Comparison of ENCODE assay signal across 1 cellular context in genomic region chr1:2313651-2314296, GRCh38.
TF ChIP-seq lines count a peak whose summit lies in the region.

No MANE protein-coding gene starts in this region.

TF ChIP-seq in HepG2, 621 proteins besides CTCF, POLR2A, EP300 and RAD21 (continued from another document):
- TF ChIP-seq MLXIP (CRISPR knock-in tag; IDR thresholded peaks at IDR 0.05; ENCODE audit: borderline replicate concordance) (no peak), ZNF256 (CRISPR knock-in tag; conservative IDR thresholded peaks at IDR 0.05) (no peak), ZNF564 (CRISPR knock-in tag; IDR thresholded peaks at IDR 0.05) (no peak), HNRNPL (IDR thresholded peaks at IDR 0.05; ENCODE audit: low read depth, low read length) (peak; percentile 87; the same call in 1 of the 2 replicates), NCOA5 (CRISPR knock-in tag; IDR thresholded peaks at IDR 0.05) (no peak), ZNF598 (CRISPR knock-in tag; IDR thresholded peaks at IDR 0.05; ENCODE audit: borderline replicate concordance) (0 out of 2 replicates have a peak, but pooled peaks have one; percentile 49), ZNF274 (CRISPR knock-in tag; IDR thresholded peaks at IDR 0.05) (no peak), FOXA3 (CRISPR knock-in tag; IDR thresholded peaks at IDR 0.05) (no peak), ZNF512B (CRISPR knock-in tag; IDR thresholded peaks at IDR 0.05; ENCODE audit: borderline replicate concordance) (0 out of 2 replicates have a peak, but pooled peaks have one; percentile 55), EEA1 (CRISPR knock-in tag; IDR thresholded peaks at IDR 0.05; ENCODE audit: borderline replicate concordance) (0 out of 2 replicates have a peak, but pooled peaks have one; percentile 41), KLF13 (CRISPR knock-in tag; IDR thresholded peaks at IDR 0.05) (no peak), SYNCRIP (IDR thresholded peaks at IDR 0.05; ENCODE audit: insufficient read depth, low read depth, low read length) (no peak), MAFK (conservative IDR thresholded peaks at IDR 0.05 in 1 of 2, IDR thresholded peaks at IDR 0.05 in 1 of 2; ENCODE audit: low read length in 2 of 2) (no peak), PRMT3 (CRISPR knock-in tag; IDR thresholded peaks at IDR 0.05; ENCODE audit: borderline replicate concordance, low read depth) (no peak), ZNF503 (CRISPR knock-in tag; IDR thresholded peaks at IDR 0.05) (no peak), EHMT2 (IDR thresholded peaks at IDR 0.05; ENCODE audit: borderline replicate concordance, low read depth, low read length) (no peak), ZNF547 (CRISPR knock-in tag; IDR thresholded peaks at IDR 0.05) (0 out of 2 replicates have a peak, but pooled peaks have one; percentile 14), SP4 (CRISPR knock-in tag; IDR thresholded peaks at IDR 0.05) (0 out of 2 replicates have a peak, but pooled peaks have one; percentile 1), IRF9 (CRISPR knock-in tag; IDR thresholded peaks at IDR 0.05; ENCODE audit: borderline replicate concordance) (0 out of 2 replicates have a peak, but pooled peaks have one; percentile 9), CHD2 (IDR thresholded peaks at IDR 0.05; ENCODE audit: low read depth, low read length) (no peak)
